Comparison of ENCODE assay signal across 8 cellular contexts in genomic region chr22:30310881-30311771, GRCh38. TPM values are rescaled to one million over a fixed set of nuclear protein-coding genes. Genes with fewer than 3 reads are reported as not detected.
DNase-seq lines count a peak whose midpoint lies in the region; ATAC-seq and TF ChIP-seq lines count a peak whose summit lies in the region.

No MANE protein-coding gene starts in this region.

- H3K27me3 Mint-ChIP-seq in T-helper 17 cell = no peaks in the 10 kb centered on the region

- DNase-seq in Daoy (ENCODE audit: low read depth) = peak; percentile 59
- DNase-seq in T-helper 17 cell = no peak
- DNase-seq in Right ventricle myocardium superior = peak; percentile 86
- DNase-seq in retinal pigment epithelial cell (ENCODE audit: low read depth) = peak; percentile 36
- no peak for DNase-seq in superior temporal gyrus (ENCODE audit: extremely low spot score)
- no peak for DNase-seq in Kasumi-1 (lab: John Stamatoyannopoulos, UW)
- DNase-seq in NCI-H1436 (lab: John Stamatoyannopoulos, UW) = no peak

- H3K4me3 Mint-ChIP-seq in T-helper 17 cell = peak overlapping the region; percentile 86

- peaks cover 4% of the 10 kb centered on the region for H3K36me3 Mint-ChIP-seq in T-helper 17 cell (ENCODE audit: low read depth)

- ATAC-seq in T-helper 17 cell (no peak), Right ventricle myocardium superior (ENCODE audit: poor library complexity) (peak; percentile 90), HG03565 (IDR thresholded peaks at IDR 0.05; ENCODE audit: unreplicated experiment) (no peak)

- H3K9me3 ChIP-seq in T-helper 17 cell (ENCODE audit: control insufficient read depth, low read length, poor library complexity, severe bottlenecking) = no peaks in the 10 kb centered on the region

- H3K4me1 Mint-ChIP-seq in T-helper 17 cell = peaks cover 83% of the 10 kb centered on the region

- intact Hi-C loops in Right ventricle myocardium superior (cut with DNase I) = no loop called here

- no peak overlapping the region for H3K4me3 ChIP-seq in retinal pigment epithelial cell (ENCODE audit: low read length)

- no peak for TF ChIP-seq CTCF in retinal pigment epithelial cell (conservative IDR thresholded peaks at IDR 0.05; ENCODE audit: low read depth, low read length)

- peak overlapping the region; percentile 86 for H3K27ac Mint-ChIP-seq in T-helper 17 cell

RNA-seq across cellular contexts. Expression of gene TBC1D10A, which starts 15.6 kb away (rescaled TPM):
- 20.8 and 35.5 TPM in 2 replicates for total RNA-seq in Daoy (2014; rRNA removed; shearing (Covaris generic))
- 10 to 100 TPM; 46.9 to 63.1 TPM for total RNA-seq in T-helper 17 cell
- 6.5 TPM for total RNA-seq in Right ventricle myocardium superior

RNA-seq across cellular contexts. Expression of gene CASTOR1, which starts 21.8 kb away (rescaled TPM):
- total RNA-seq in Daoy (2014; rRNA removed; shearing (Covaris generic)) = 5.9 and 10.3 TPM in 2 replicates
- total RNA-seq in T-helper 17 cell (10 to 100 TPM; 10.6 to 12.4 TPM), Right ventricle myocardium superior (5.3 TPM)

RNA-seq across cellular contexts. Expression of gene OSM, which starts 44.5 kb away (rescaled TPM):
- total RNA-seq in Daoy (2014; rRNA removed; shearing (Covaris generic)) = 0.06 TPM in 1 of 2 replicates, not detected in the other
- total RNA-seq in T-helper 17 cell (10 to 100 TPM; 29.1 to 35.2 TPM), Right ventricle myocardium superior (0.11 TPM)

RNA-seq across cellular contexts. Expression of gene SF3A1, which starts 45.6 kb away (rescaled TPM):
- 29.4 and 66.6 TPM in 2 replicates for total RNA-seq in Daoy (2014; rRNA removed; shearing (Covaris generic))
- total RNA-seq in T-helper 17 cell (100 to 1,000 TPM; 317 to 372 TPM), Right ventricle myocardium superior (87.7 TPM)

RNA-seq across cellular contexts. Expression of gene CCDC157, which starts 45.7 kb away (rescaled TPM):
- 1.5 and 2.7 TPM in 2 replicates for total RNA-seq in Daoy (2014; rRNA removed; shearing (Covaris generic))
- total RNA-seq in T-helper 17 cell = 1 to 10 TPM; 6.7 to 9.4 TPM
- total RNA-seq in Right ventricle myocardium superior = 0.51 TPM

Comparison
In these comparisons a context has a peak if more than half of its experiments do, and no peak if none do; other contexts are left out.
1. DNase-seq: peak in Daoy (single experiment), Right ventricle myocardium superior (single experiment) and retinal pigment epithelial cell (single experiment); none in T-helper 17 cell (0 of 3), superior temporal gyrus (single experiment), Kasumi-1 (0 of 2) and NCI-H1436 (single experiment).
2. RNA of gene OSM, which starts 44.5 kb away (total RNA-seq): 29.1 to 35.2 TPM in T-helper 17 cell; 0.11 TPM in Right ventricle myocardium superior (single experiment) and 0.06 TPM in Daoy; every median in the first group is over 10 times any median in the second.